In the genomic region with DNA sequence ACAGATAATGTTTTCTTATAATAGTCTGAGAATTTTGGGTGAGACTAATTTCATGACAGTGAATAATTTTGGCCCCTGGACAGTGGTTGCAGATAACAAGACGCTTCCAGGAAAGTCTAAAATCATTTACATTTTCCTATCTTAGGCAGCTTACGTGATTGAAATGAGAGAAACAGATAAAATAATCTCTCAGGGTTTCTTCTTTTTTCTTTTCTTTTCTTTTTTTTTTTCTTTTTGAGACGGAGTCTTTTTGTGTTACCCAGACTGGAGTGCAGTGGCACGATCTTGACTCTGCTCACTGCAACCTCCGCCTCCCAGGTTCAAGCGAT, we compare ENCODE assay signal across 10 cellular contexts. TPM values are rescaled to one million over a fixed set of nuclear protein-coding genes. Genes with fewer than 3 reads are reported as not detected.
DNase-seq lines count a peak whose midpoint lies in the region; ATAC-seq lines count a peak whose summit lies in the region.
"Had no signal": no experiment of that assay in that cellular context is flagged by ENCODE, and none has a peak within 500 bp of the region (broad histone marks: within the 10 kb centered on the region; RNA-seq: fewer than 3 reads in every experiment).

No MANE protein-coding gene starts in this region.

- H3K9me3 Mint-ChIP-seq in T-helper 1 cell treated with Interleukin-12 subunit alpha and Interleukin-12 subunit beta and Interleukin-4 antibody, amounts not matched to agents 30 μg/mL and 1 μg/mL, for 36 hours: peaks cover 4% of the 10 kb centered on the region
- no peaks in the 10 kb centered on the region for H3K9me3 Mint-ChIP-seq in dendritic cell treated with granulocyte-macrophage colony-stimulating factor and Interleukin-4, amounts not matched to agents 40 ng/mL and 50 ng/mL, for 4 days

- no peak overlapping the region for H3K4me3 ChIP-seq in skeletal muscle satellite cell (ENCODE audit: low read length)
- H3K4me3 ChIP-seq: HAP-1 had no signal

- intact Hi-C loops in dendritic cell treated with granulocyte-macrophage colony-stimulating factor and Interleukin-4, amounts not matched to agents 40 ng/mL and 50 ng/mL, for 4 days (cut with micrococcal nuclease): loop anchor here (1.0 to 2.0 kb wide), 2 partner anchors 86 to 211 kb away; no protein-coding TSS in a partner anchor

- peaks cover 8% of the 10 kb centered on the region for H3K36me3 Mint-ChIP-seq in T-helper 1 cell treated with Interleukin-12 subunit alpha and Interleukin-12 subunit beta and Interleukin-4 antibody, amounts not matched to agents 30 μg/mL and 1 μg/mL, for 36 hours (ENCODE audit: low read depth)
- H3K36me3 Mint-ChIP-seq in dendritic cell treated with granulocyte-macrophage colony-stimulating factor and Interleukin-4, amounts not matched to agents 40 ng/mL and 50 ng/mL, for 4 days (ENCODE audit: low read depth): peaks cover 6% of the 10 kb centered on the region

- DNase-seq in T-helper 1 cell: no peak
- DNase-seq in OCI-M1 (lab: John Stamatoyannopoulos, UW): peak; percentile 52
- no peak for DNase-seq in NOMO-1 (lab: John Stamatoyannopoulos, UW; ENCODE audit: unreplicated experiment in 2 of 2)
- DNase-seq: activated gamma-delta T cell had no signal

- H3K4me1 Mint-ChIP-seq in T-helper 1 cell treated with Interleukin-12 subunit alpha and Interleukin-12 subunit beta and Interleukin-4 antibody, amounts not matched to agents 30 μg/mL and 1 μg/mL, for 36 hours (ENCODE audit: low read depth): peaks cover 58% of the 10 kb centered on the region
- peaks cover 62% of the 10 kb centered on the region for H3K4me1 Mint-ChIP-seq in dendritic cell treated with granulocyte-macrophage colony-stimulating factor and Interleukin-4, amounts not matched to agents 40 ng/mL and 50 ng/mL, for 4 days (ENCODE audit: low read depth)

- H3K27me3 ChIP-seq in skeletal muscle satellite cell (ENCODE audit: control insufficient read depth, insufficient read depth, low read length): no peaks in the 10 kb centered on the region

- no peaks in the 10 kb centered on the region for H3K27me3 Mint-ChIP-seq in T-helper 1 cell treated with Interleukin-12 subunit alpha and Interleukin-12 subunit beta and Interleukin-4 antibody, amounts not matched to agents 30 μg/mL and 1 μg/mL, for 36 hours (ENCODE audit: low read depth)
- no peaks in the 10 kb centered on the region for H3K27me3 Mint-ChIP-seq in dendritic cell treated with granulocyte-macrophage colony-stimulating factor and Interleukin-4, amounts not matched to agents 40 ng/mL and 50 ng/mL, for 4 days

- ATAC-seq in GM19463 (IDR thresholded peaks at IDR 0.05; ENCODE audit: unreplicated experiment) (no peak), HG03432 (IDR thresholded peaks at IDR 0.05; ENCODE audit: unreplicated experiment) (no peak)

- H3K27ac Mint-ChIP-seq in T-helper 1 cell treated with Interleukin-12 subunit alpha and Interleukin-12 subunit beta and Interleukin-4 antibody, amounts not matched to agents 30 μg/mL and 1 μg/mL, for 36 hours: peak overlapping the region; percentile 24
- peak overlapping the region; percentile 70 for H3K27ac Mint-ChIP-seq in dendritic cell treated with granulocyte-macrophage colony-stimulating factor and Interleukin-4, amounts not matched to agents 40 ng/mL and 50 ng/mL, for 4 days

- peak overlapping the region; percentile 81 for H3K4me2 ChIP-seq in skeletal muscle satellite cell (ENCODE audit: low read length)

- peaks cover 20% of the 10 kb centered on the region for H3K4me1 ChIP-seq in skeletal muscle satellite cell (ENCODE audit: control insufficient read depth, insufficient read depth, low read length)

- no peaks in the 10 kb centered on the region for H3K36me3 ChIP-seq in skeletal muscle satellite cell (ENCODE audit: insufficient read depth, low read length)
- H3K36me3 ChIP-seq: HAP-1 had no signal

- no peak overlapping the region for H3K9ac ChIP-seq in skeletal muscle satellite cell (ENCODE audit: low read depth, low read length)

- H3K4me3 Mint-ChIP-seq in T-helper 1 cell treated with Interleukin-12 subunit alpha and Interleukin-12 subunit beta and Interleukin-4 antibody, amounts not matched to agents 30 μg/mL and 1 μg/mL, for 36 hours: peak overlapping the region; percentile 12
- peak overlapping the region; percentile 39 for H3K4me3 Mint-ChIP-seq in dendritic cell treated with granulocyte-macrophage colony-stimulating factor and Interleukin-4, amounts not matched to agents 40 ng/mL and 50 ng/mL, for 4 days

- H3K9me3 ChIP-seq in skeletal muscle satellite cell (replicated peaks; ENCODE audit: low read length): no peaks in the 10 kb centered on the region
- H3K9me3 ChIP-seq: HAP-1 had no signal

RNA-seq across cellular contexts. Expression of gene SERPINB1, which starts 4.2 kb away (rescaled TPM):
- total RNA-seq in skeletal muscle satellite cell (2012; rRNA removed): 7.6 and 14.4 TPM in 2 replicates

RNA-seq across cellular contexts. Expression of gene SERPINB9, which starts 57.3 kb away (rescaled TPM):
- 0.22 and 0.25 TPM in 2 replicates for total RNA-seq in skeletal muscle satellite cell (2012; rRNA removed)
